Comparison of ENCODE assay signal across 19 cellular contexts in the genomic region with DNA sequence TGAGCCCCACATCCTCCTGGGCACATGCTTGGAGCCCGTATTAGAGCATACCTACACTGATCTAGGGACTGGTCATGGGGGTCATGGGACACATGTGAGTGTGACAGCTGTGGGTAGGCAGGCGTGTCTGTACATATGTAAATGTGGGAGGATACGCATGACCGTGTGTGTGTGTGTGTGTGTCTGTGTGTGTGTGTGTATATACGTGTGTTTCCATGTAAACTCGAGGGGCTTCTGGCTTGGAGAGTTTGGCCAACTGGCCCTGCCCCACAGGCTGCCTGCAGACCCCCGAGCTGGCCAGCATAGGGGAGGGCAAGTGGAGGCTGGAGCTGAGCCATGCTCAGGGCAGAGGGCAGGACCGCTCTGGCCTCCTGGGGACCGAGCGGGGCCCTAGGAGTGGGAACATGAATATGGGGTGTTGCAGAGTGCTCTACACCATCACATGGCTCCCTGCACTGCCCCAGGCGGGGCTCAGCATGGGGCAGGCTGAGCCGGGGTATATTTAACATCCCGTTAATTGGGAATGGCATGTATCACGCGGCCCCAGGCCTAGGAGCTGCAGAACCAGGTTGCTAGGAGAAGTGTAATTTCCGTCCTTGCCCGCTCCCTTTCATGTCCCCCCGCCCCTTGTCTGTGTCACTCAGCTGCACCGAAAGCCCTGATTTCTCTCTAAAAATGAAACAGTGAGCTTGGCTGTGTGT.
A peak's percentile ranks its signal among the peaks of the same experiment; 100 is the strongest.
DNase-seq lines count a peak whose midpoint lies in the region; TF ChIP-seq lines count a peak whose summit lies in the region.
"Had no signal": no experiment of that assay in that cellular context is flagged by ENCODE, and none has a peak within 500 bp of the region (broad histone marks: within the 10 kb centered on the region; RNA-seq: fewer than 3 reads in every experiment).

No MANE protein-coding gene starts in this region.

- H3K27me3 Mint-ChIP-seq in neural progenitor cell (ENCODE audit: insufficient read depth, low read depth), result peaks cover 12% of the 10 kb centered on the region

- no peak for TF ChIP-seq CTCF in SK-N-SH (IDR thresholded peaks at IDR 0.05)
- no peak for TF ChIP-seq CTCF in neural progenitor cell (IDR thresholded peaks at IDR 0.05)

- DNase-seq in NCI-H2081 (lab: John Stamatoyannopoulos, UW) (peak; percentile 54 to 70), NCI-H2081 treated with DMSO at 0.1 percent for 48 hours (lab: John Stamatoyannopoulos, UW) (no peak), COR-L47 (lab: John Stamatoyannopoulos, UW) (peak; percentile 50), SK-N-SH (peak; percentile 77), neural progenitor cell (ENCODE audit: low spot score) (no peak), OCI-M1 (lab: John Stamatoyannopoulos, UW) (no peak), NCI-H1105 treated with DMSO at 0.1 percent for 48 hours (lab: John Stamatoyannopoulos, UW) (no peak), dedifferentiated amniotic fluid mesenchymal stem cell (ENCODE audit: extremely low spot score) (no peak)
- DNase-seq: brain microvascular endothelial cell; DMS53; effector CD8-positive, alpha-beta T cell; erythroblast; foreskin keratinocyte; GDM1; NCI-H1694; SHP77 treated with DMSO at 0.1 percent for 48 hours; stimulated activated CD8-positive, alpha-beta memory T cell treated with anti-CD3 and anti-CD28 coated beads, Interleukin-4, amount 100 ng/mL, for 48 hours; T-helper 1 cell had no signal

- POLR2A ChIA-PET in SK-N-SH (lab: Yijun Ruan, JAX), result interaction anchor here (0.9 to 1.5 kb wide), 2 partner anchors 27 to 34 kb away, joined by 3 read pairs; no protein-coding TSS in a partner anchor

- H3F3A ChIP-seq in SK-N-SH (replicated peaks; ENCODE audit: insufficient read depth) (no peaks in the 10 kb centered on the region), neural progenitor cell (ENCODE audit: low read depth) (no peaks in the 10 kb centered on the region)

- peak overlapping the region; percentile 46 for H3K27ac Mint-ChIP-seq in neural progenitor cell
- H3K27ac Mint-ChIP-seq: type B pancreatic cell had no signal

- WGBS in SK-N-SH (ENCODE audit: low lambda C conversion rate), result 59% methylated on average over 16 of the region's 19 CpGs

- H3K4me2 ChIP-seq in SK-N-SH (no peak overlapping the region), neural progenitor cell (no peak overlapping the region)

- H3K27me3 ChIP-seq in SK-N-SH (ENCODE audit: insufficient read depth) (no peaks in the 10 kb centered on the region; the same call in 1 of the 2 replicates), neural progenitor cell (no peaks in the 10 kb centered on the region)

- TF ChIP-seq RAD21 in SK-N-SH (IDR thresholded peaks at IDR 0.05; ENCODE audit: low read length), result no peak

- H3K4me3 Mint-ChIP-seq in neural progenitor cell, result no peak overlapping the region
- H3K4me3 Mint-ChIP-seq: type B pancreatic cell had no signal

- H3K9me2 ChIP-seq in SK-N-SH, result no peaks in the 10 kb centered on the region

- H3K9ac ChIP-seq in SK-N-SH (no peak overlapping the region), neural progenitor cell (no peak overlapping the region)

- TF ChIP-seq EP300 in SK-N-SH (IDR thresholded peaks at IDR 0.05; ENCODE audit: borderline replicate concordance in 1 of 2, low read depth in 1 of 2, low read length in 1 of 2), result peak in 1 of 2 experiments; percentile 27; a peak in 1 of 4 replicates

- H4K20me1 ChIP-seq in SK-N-SH (ENCODE audit: insufficient read depth) (no peaks in the 10 kb centered on the region), neural progenitor cell (ENCODE audit: low read depth) (no peaks in the 10 kb centered on the region)

- no peaks in the 10 kb centered on the region for H3K9me3 Mint-ChIP-seq in neural progenitor cell
- H3K9me3 Mint-ChIP-seq: type B pancreatic cell had no signal

- H3K4me1 Mint-ChIP-seq in neural progenitor cell, result peaks cover 56% of the 10 kb centered on the region

- no peaks in the 10 kb centered on the region for H3K79me2 ChIP-seq in SK-N-SH (ENCODE audit: insufficient read depth)
- no peaks in the 10 kb centered on the region for H3K79me2 ChIP-seq in neural progenitor cell (ENCODE audit: low read depth)

- H3K4me1 ChIP-seq in SK-N-SH (ENCODE audit: control insufficient read depth in 1 of 2, insufficient read depth in 2 of 2, low read depth in 1 of 2, low read length in 1 of 2) (peaks cover 0 to 51% of the 10 kb centered on the region in 2 experiments; a peak in 1 of 4 replicates), neural progenitor cell (peaks cover 11% of the 10 kb centered on the region)
- H3K4me1 ChIP-seq: foreskin keratinocyte had no signal

- H3K36me3 Mint-ChIP-seq in neural progenitor cell, result no peaks in the 10 kb centered on the region
- H3K36me3 Mint-ChIP-seq: type B pancreatic cell had no signal

- CTCF ChIA-PET in SK-N-SH (lab: Yijun Ruan, JAX), result interaction anchor here (1.0 to 3.1 kb wide), 6 partner anchors 30 to 344 kb away, joined by 3 to 15 read pairs (median 6); no protein-coding TSS in a partner anchor

- H3K9me3 ChIP-seq in SK-N-SH (no peaks in the 10 kb centered on the region), neural progenitor cell (ENCODE audit: low read depth) (no peaks in the 10 kb centered on the region)

- H3K27ac ChIP-seq in SK-N-SH (ENCODE audit: low read depth in 2 of 2, low read length in 1 of 2), result peak overlapping the region in 1 of 2 experiments; percentile 11; a peak in 1 of 4 replicates
- H3K27ac ChIP-seq in neural progenitor cell, result no peak overlapping the region
- H3K27ac ChIP-seq: brain microvascular endothelial cell, foreskin keratinocyte had no signal

- no peaks in the 10 kb centered on the region for H3K36me3 ChIP-seq in SK-N-SH (replicated peaks in 1 of 2; ENCODE audit: control insufficient read depth in 1 of 2, insufficient read depth in 2 of 2, low read length in 1 of 2)
- no peaks in the 10 kb centered on the region for H3K36me3 ChIP-seq in neural progenitor cell
- H3K36me3 ChIP-seq: brain microvascular endothelial cell had no signal

- H2AFZ ChIP-seq in SK-N-SH (ENCODE audit: low read depth) (no peak overlapping the region), neural progenitor cell (replicated peaks) (no peak overlapping the region)

- no peak overlapping the region for H3K4me3 ChIP-seq in SK-N-SH (ENCODE audit: low read depth in 2 of 2, low read length in 1 of 2)
- no peak overlapping the region for H3K4me3 ChIP-seq in neural progenitor cell

TF ChIP-seq in SK-N-SH, 30 proteins besides CTCF, POLR2A, EP300 and RAD21:
- TF ChIP-seq TEAD4 (IDR thresholded peaks at IDR 0.05; ENCODE audit: borderline replicate concordance, insufficient read depth) (no peak), RCOR1 (IDR thresholded peaks at IDR 0.05; ENCODE audit: low read length) (0 out of 2 replicates have a peak, but pooled peaks have one; percentile 19), FOXJ3 (CRISPR knock-in tag; IDR thresholded peaks at IDR 0.05) (0 out of 2 replicates have a peak, but pooled peaks have one; percentile 37), CHD2 (IDR thresholded peaks at IDR 0.05; ENCODE audit: low read length, partially characterized antibody) (peak; percentile 39), MXI1 (IDR thresholded peaks at IDR 0.05; ENCODE audit: low read depth, low read length) (peak; percentile 41; the same call in 1 of the 2 replicates), POLR2AphosphoS5 (IDR thresholded peaks at IDR 0.05; ENCODE audit: low read depth, low read length) (no peak)
- TF ChIP-seq, protein P1, sequence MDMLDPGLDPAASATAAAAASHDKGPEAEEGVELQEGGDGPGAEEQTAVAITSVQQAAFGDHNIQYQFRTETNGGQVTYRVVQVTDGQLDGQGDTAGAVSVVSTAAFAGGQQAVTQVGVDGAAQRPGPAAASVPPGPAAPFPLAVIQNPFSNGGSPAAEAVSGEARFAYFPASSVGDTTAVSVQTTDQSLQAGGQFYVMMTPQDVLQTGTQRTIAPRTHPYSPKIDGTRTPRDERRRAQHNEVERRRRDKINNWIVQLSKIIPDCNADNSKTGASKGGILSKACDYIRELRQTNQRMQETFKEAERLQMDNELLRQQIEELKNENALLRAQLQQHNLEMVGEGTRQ (IDR thresholded peaks at IDR 0.05; ENCODE audit: borderline replicate concordance, low read depth, low read length), result no peak; the same call in 1 of the 2 replicates

Comparison
In these comparisons a context has a peak if more than half of its experiments do, and no peak if none do; other contexts are left out.
1. DNase-seq: peak in NCI-H2081 (2 of 2), COR-L47 (single experiment) and SK-N-SH (single experiment); none in NCI-H2081 treated with DMSO at 0.1 percent for 48 hours (single experiment), neural progenitor cell (single experiment), OCI-M1 (single experiment), NCI-H1105 treated with DMSO at 0.1 percent for 48 hours (single experiment) and dedifferentiated amniotic fluid mesenchymal stem cell (single experiment).